In genomic region chr10:101840102-101840684, GRCh38 we compare ENCODE assay signal across 8 cellular contexts. TPM values are rescaled to one million over a fixed set of nuclear protein-coding genes. Genes with fewer than 3 reads are reported as not detected.
A peak's percentile ranks its signal among the peaks of the same experiment; 100 is the strongest.
DNase-seq lines count a peak whose midpoint lies in the region; TF ChIP-seq lines count a peak whose summit lies in the region.

No MANE protein-coding gene starts in this region.

- no peak overlapping the region for H2AK5ac ChIP-seq in trophoblast cell (ENCODE audit: low read length)

- no peak overlapping the region for H3K18ac ChIP-seq in trophoblast cell (ENCODE audit: low read length)

- no peak overlapping the region for H4K91ac ChIP-seq in trophoblast cell (ENCODE audit: low read depth, low read length)

- no CpG with 5 or more reads among the region's 19 CpGs for WGBS in trophoblast cell (ENCODE audit: extremely low coverage, insufficient coverage, insufficient read length)

- H3K9me3 ChIP-seq in trophoblast cell (ENCODE audit: insufficient read depth, low read depth, low read length) = no peaks in the 10 kb centered on the region

- H3K27ac ChIP-seq in trophoblast cell (ENCODE audit: low read depth, low read length) = no peak overlapping the region

- H3K4ac ChIP-seq in trophoblast cell (ENCODE audit: low read depth, low read length) = no peak overlapping the region

- DNase-seq in NCI-H510A treated with DMSO at 0.1 percent for 48 hours (lab: John Stamatoyannopoulos, UW) = peak; percentile 16
- no peak for DNase-seq in NCI-H510A (lab: John Stamatoyannopoulos, UW)
- peak; percentile 41 for DNase-seq in RPMI7951 (ENCODE audit: low read depth)
- no peak for DNase-seq in epithelial cell of esophagus (ENCODE audit: low read depth)
- DNase-seq in trophoblast cell = no peak
- no peak for DNase-seq in NCI-H345 treated with DMSO at 0.1 percent for 48 hours (lab: John Stamatoyannopoulos, UW; ENCODE audit: unreplicated experiment)
- DNase-seq in amniotic stem cell (lab: John Stamatoyannopoulos, UW) = no peak
- no peak for DNase-seq in HT-29 (ENCODE audit: low spot score)

- H3K36me3 ChIP-seq in trophoblast cell (ENCODE audit: control insufficient read depth in 1 of 2, insufficient read depth in 2 of 2, low read length in 2 of 2) = no peaks in the 10 kb centered on the region

- H3K4me2 ChIP-seq in trophoblast cell (ENCODE audit: low read length) = peak overlapping the region; percentile 62

- H3K4me1 ChIP-seq in trophoblast cell (ENCODE audit: control insufficient read depth in 1 of 2, insufficient read depth in 2 of 2, low read length in 2 of 2) = peaks cover 3 to 6% of the 10 kb centered on the region in 2 experiments

- H3K4me3 ChIP-seq in epithelial cell of esophagus (ENCODE audit: low read length) (peak overlapping the region; percentile 21), trophoblast cell (ENCODE audit: low read depth, low read length) (no peak overlapping the region)

- no peak overlapping the region for H3K9ac ChIP-seq in trophoblast cell (ENCODE audit: low read length)

- no peak overlapping the region for H3K14ac ChIP-seq in trophoblast cell (ENCODE audit: low read length)

- no peaks in the 10 kb centered on the region for H3K79me1 ChIP-seq in trophoblast cell (ENCODE audit: low read length)

- H2AFZ ChIP-seq in trophoblast cell (ENCODE audit: insufficient read depth, low read length, poor library complexity) = no peak overlapping the region

- TF ChIP-seq CTCF in epithelial cell of esophagus (IDR thresholded peaks at IDR 0.05; ENCODE audit: insufficient read depth, low read depth, low read length, missing control alignments) = no peak

- no peak overlapping the region for H2BK5ac ChIP-seq in trophoblast cell (ENCODE audit: low read depth, low read length, poor library complexity)

- peaks cover 6% of the 10 kb centered on the region for H3K27me3 ChIP-seq in trophoblast cell (ENCODE audit: insufficient read depth, low read length)

- H2BK120ac ChIP-seq in trophoblast cell (ENCODE audit: insufficient read depth, low read length, poor library complexity) = no peak overlapping the region

- no peaks in the 10 kb centered on the region for H3K79me2 ChIP-seq in trophoblast cell (ENCODE audit: control insufficient read depth, insufficient read depth, low read length, poor library complexity)

- H4K8ac ChIP-seq in trophoblast cell (ENCODE audit: low read depth, low read length) = no peak overlapping the region

- H3K23ac ChIP-seq in trophoblast cell (ENCODE audit: low read length) = no peak overlapping the region

- H4K12ac ChIP-seq in trophoblast cell (ENCODE audit: low read depth, low read length) = no peak overlapping the region

- H2BK12ac ChIP-seq in trophoblast cell (ENCODE audit: low read length) = no peak overlapping the region

RNA-seq across cellular contexts. Expression of gene KCNIP2, which starts 3.4 kb away (rescaled TPM):
- total RNA-seq in RPMI7951 (2014; rRNA removed; shearing (Covaris generic)) = 0.12 and 0.59 TPM in 2 replicates
- 5.0 and 5.5 TPM in 2 replicates for polyA plus RNA-seq in trophoblast cell (2013)
- total RNA-seq in HT-29 (2014; rRNA removed; shearing (Covaris generic)) = 1.2 and 1.9 TPM in 2 replicates

RNA-seq across cellular contexts. Expression of gene OGA, which starts 21.9 kb away (rescaled TPM):
- total RNA-seq in RPMI7951 (2014; rRNA removed; shearing (Covaris generic)) = 39.7 and 41.7 TPM in 2 replicates
- polyA plus RNA-seq in trophoblast cell (2013) = 46.3 and 48.3 TPM in 2 replicates
- total RNA-seq in HT-29 (2014; rRNA removed; shearing (Covaris generic)) = 42.9 and 43.2 TPM in 2 replicates

RNA-seq across cellular contexts. Expression of gene NPM3, which starts 56.9 kb away (rescaled TPM):
- 32.3 and 69.6 TPM in 2 replicates for total RNA-seq in RPMI7951 (2014; rRNA removed; shearing (Covaris generic))
- polyA plus RNA-seq in trophoblast cell (2013) = 29.9 and 33.3 TPM in 2 replicates
- total RNA-seq in HT-29 (2014; rRNA removed; shearing (Covaris generic)) = 160 and 184 TPM in 2 replicates

Comparison
In these comparisons a context has a peak if more than half of its experiments do, and no peak if none do; other contexts are left out.
1. DNase-seq: peak in NCI-H510A treated with DMSO at 0.1 percent for 48 hours (single experiment) and RPMI7951 (single experiment); none in NCI-H510A (single experiment), epithelial cell of esophagus (single experiment), trophoblast cell (0 of 2), NCI-H345 treated with DMSO at 0.1 percent for 48 hours (single experiment), amniotic stem cell (single experiment) and HT-29 (single experiment).